In genomic region chr1:160428053-160428452, GRCh38 we compare ENCODE assay signal across 17 cellular contexts. TPM values are rescaled to one million over a fixed set of nuclear protein-coding genes. Genes with fewer than 3 reads are reported as not detected.
DNase-seq lines count a peak whose midpoint lies in the region; ATAC-seq and TF ChIP-seq lines count a peak whose summit lies in the region.
"Had no signal": no experiment of that assay in that cellular context is flagged by ENCODE, and none has a peak within 500 bp of the region (broad histone marks: within the 10 kb centered on the region; RNA-seq: fewer than 3 reads in every experiment).

No MANE protein-coding gene starts in this region.

- no peak for TF ChIP-seq CTCF in brain (conservative IDR thresholded peaks at IDR 0.05)

- CTCF ChIA-PET in activated CD8-positive, alpha-beta memory T cell treated with anti-CD3 and anti-CD28 coated beads, Interleukin-2, amount 10 ng/mL, durations not matched to agents 7 days and 5 days (lab: Charles Lee), result interaction anchor here (0.7 to 3.3 kb wide), 25 partner anchors 19 to 247 kb away, joined by 3 to 62 read pairs (median 4); partner anchors contain the start of gene CD84
- CTCF ChIA-PET in T-cell (lab: Charles Lee), result interaction anchor here (0.5 to 1.4 kb wide), 8 partner anchors 16 to 178 kb away, joined by 3 to 10 read pairs (median 4); no protein-coding TSS in a partner anchor

- peak overlapping the region; percentile 66 for H3K27ac Mint-ChIP-seq in activated CD8-positive, alpha-beta memory T cell treated with anti-CD3 and anti-CD28 coated beads, Interleukin-2, amount 10 ng/mL, durations not matched to agents 7 days and 5 days
- H3K27ac Mint-ChIP-seq in T-cell, result peak overlapping the region; percentile 93 to 94
- peak overlapping the region in 3 of 5 experiments; percentile 14 to 62 (median 25) for H3K27ac Mint-ChIP-seq in brain

- H3K4me2 ChIP-seq in trophoblast cell (ENCODE audit: low read length), result no peak overlapping the region
- H3K4me2 ChIP-seq: SK-N-SH had no signal

- H3K27ac ChIP-seq in trophoblast cell (ENCODE audit: low read depth, low read length), result no peak overlapping the region
- H3K27ac ChIP-seq: right atrium auricular region, WERI-Rb-1 had no signal

- no peak overlapping the region for H3K4me3 Mint-ChIP-seq in activated CD8-positive, alpha-beta memory T cell treated with anti-CD3 and anti-CD28 coated beads, Interleukin-2, amount 10 ng/mL, durations not matched to agents 7 days and 5 days
- H3K4me3 Mint-ChIP-seq in T-cell (peak overlapping the region in 2 of 3 donors; percentile 23 to 64), brain (no peak overlapping the region)
- H3K4me3 Mint-ChIP-seq: neural crest cell had no signal

- no peaks in the 10 kb centered on the region for H3K36me3 Mint-ChIP-seq in activated CD8-positive, alpha-beta memory T cell treated with anti-CD3 and anti-CD28 coated beads, Interleukin-2, amount 10 ng/mL, durations not matched to agents 7 days and 5 days
- H3K36me3 Mint-ChIP-seq in T-cell (no peaks in the 10 kb centered on the region), brain (peaks cover 35% of the 10 kb centered on the region)

- H4K12ac ChIP-seq in trophoblast cell (ENCODE audit: low read depth, low read length), result no peak overlapping the region

- WGBS in trophoblast cell (ENCODE audit: extremely low coverage, insufficient coverage, insufficient read length), result no CpG with 5 or more reads among the region's 8 CpGs

- H2BK120ac ChIP-seq in trophoblast cell (ENCODE audit: insufficient read depth, low read length, poor library complexity), result no peak overlapping the region

- H3K4me1 Mint-ChIP-seq in activated CD8-positive, alpha-beta memory T cell treated with anti-CD3 and anti-CD28 coated beads, Interleukin-2, amount 10 ng/mL, durations not matched to agents 7 days and 5 days, result peaks cover 51% of the 10 kb centered on the region
- H3K4me1 Mint-ChIP-seq in T-cell (peaks cover 59 to 69% (median 60%) of the 10 kb centered on the region in 3 donors), brain (peaks cover 11% of the 10 kb centered on the region)

- POLR2A ChIA-PET in T-cell (lab: Charles Lee), result interaction anchor here in 1 of 2 donors (0.5 to 0.7 kb wide), 2 partner anchors 183 to 884 kb away, joined by 5 to 8 read pairs; no protein-coding TSS in a partner anchor

- H2AFZ ChIP-seq in trophoblast cell (ENCODE audit: insufficient read depth, low read length, poor library complexity), result no peak overlapping the region

- no peak overlapping the region for H2BK12ac ChIP-seq in trophoblast cell (ENCODE audit: low read length)

- H3K27me3 ChIP-seq in trophoblast cell (ENCODE audit: insufficient read depth, low read length), result no peaks in the 10 kb centered on the region
- H3K27me3 ChIP-seq: right atrium auricular region, tibial nerve had no signal

- peak; percentile 8 for DNase-seq in activated CD8-positive, alpha-beta memory T cell treated with anti-CD3 and anti-CD28 coated beads, Interleukin-2, amount 10 ng/mL, durations not matched to agents 7 days and 5 days
- DNase-seq in activated CD8-positive, alpha-beta memory T cell treated with anti-CD3 and anti-CD28 coated beads, Interleukin-2, amount 50 U/mL, for 48 hours, result no peak
- DNase-seq in T-cell (peak in 1 of 34 experiments; percentile 10), trophoblast cell (peak; percentile 16 to 37), NCI-H2029 treated with DMSO at 0.1 percent for 48 hours (lab: John Stamatoyannopoulos, UW) (no peak), inferior parietal cortex (ENCODE audit: extremely low spot score) (no peak)
- DNase-seq: effector CD8-positive, alpha-beta T cell; NCI-H510A; WERI-Rb-1 had no signal

- H3K9ac ChIP-seq in trophoblast cell (ENCODE audit: low read length), result no peak overlapping the region
- H3K9ac ChIP-seq: SK-N-SH had no signal

- H3K79me1 ChIP-seq in trophoblast cell (ENCODE audit: low read length), result no peaks in the 10 kb centered on the region

- H3K4me3 ChIP-seq in trophoblast cell (ENCODE audit: low read depth, low read length), result no peak overlapping the region
- H3K4me3 ChIP-seq: right atrium auricular region, tibial nerve had no signal

- H3K27me3 Mint-ChIP-seq in activated CD8-positive, alpha-beta memory T cell treated with anti-CD3 and anti-CD28 coated beads, Interleukin-2, amount 10 ng/mL, durations not matched to agents 7 days and 5 days, result no peaks in the 10 kb centered on the region
- H3K27me3 Mint-ChIP-seq in T-cell, result no peaks in the 10 kb centered on the region
- H3K27me3 Mint-ChIP-seq in brain, result no peaks in the 10 kb centered on the region

- no peaks in the 10 kb centered on the region for H3K4me1 ChIP-seq in trophoblast cell (ENCODE audit: control insufficient read depth in 1 of 2, insufficient read depth in 2 of 2, low read length in 2 of 2)
- H3K4me1 ChIP-seq: Caco-2 had no signal

- no peak overlapping the region for H3K18ac ChIP-seq in trophoblast cell (ENCODE audit: low read length)

- no peak overlapping the region for H3K23ac ChIP-seq in trophoblast cell (ENCODE audit: low read length)

- H2AK5ac ChIP-seq in trophoblast cell (ENCODE audit: low read length), result no peak overlapping the region

- H4K91ac ChIP-seq in trophoblast cell (ENCODE audit: low read depth, low read length), result no peak overlapping the region

- no peak overlapping the region for H4K8ac ChIP-seq in trophoblast cell (ENCODE audit: low read depth, low read length)

- peaks cover 2% of the 10 kb centered on the region for H3K9me3 ChIP-seq in trophoblast cell (ENCODE audit: insufficient read depth, low read depth, low read length)
- H3K9me3 ChIP-seq: Caco-2, right atrium auricular region, SK-N-SH, tibial nerve had no signal

- H3K9me3 Mint-ChIP-seq in activated CD8-positive, alpha-beta memory T cell treated with anti-CD3 and anti-CD28 coated beads, Interleukin-2, amount 10 ng/mL, durations not matched to agents 7 days and 5 days (ENCODE audit: low read depth), result no peaks in the 10 kb centered on the region
- H3K9me3 Mint-ChIP-seq in T-cell (no peaks in the 10 kb centered on the region), brain (no peaks in the 10 kb centered on the region)
- H3K9me3 Mint-ChIP-seq: neural crest cell had no signal

- no peaks in the 10 kb centered on the region for H3K79me2 ChIP-seq in trophoblast cell (ENCODE audit: control insufficient read depth, insufficient read depth, low read length, poor library complexity)

- H3K14ac ChIP-seq in trophoblast cell (ENCODE audit: low read length), result no peak overlapping the region

- no peak overlapping the region for H2BK5ac ChIP-seq in trophoblast cell (ENCODE audit: low read depth, low read length, poor library complexity)

- ATAC-seq in activated CD8-positive, alpha-beta memory T cell treated with anti-CD3 and anti-CD28 coated beads, Interleukin-2, amount 10 ng/mL, durations not matched to agents 7 days and 5 days, result no peak
- ATAC-seq in T-cell (replicated peaks in 1 of 4) (no peak), GM21825 (IDR thresholded peaks at IDR 0.05; ENCODE audit: unreplicated experiment) (no peak)

- H3K4ac ChIP-seq in trophoblast cell (ENCODE audit: low read depth, low read length), result no peak overlapping the region

- H3K36me3 ChIP-seq in trophoblast cell (ENCODE audit: control insufficient read depth in 1 of 2, insufficient read depth in 2 of 2, low read length in 2 of 2), result peaks cover 24 to 37% of the 10 kb centered on the region in 2 experiments

RNA-seq across cellular contexts. Expression of gene VANGL2, which starts 27.7 kb away (rescaled TPM):
- total RNA-seq in activated CD8-positive, alpha-beta memory T cell treated with anti-CD3 and anti-CD28 coated beads, Interleukin-2, amount 10 ng/mL, durations not matched to agents 7 days and 5 days, result not detected
- total RNA-seq in T-cell, result under 1 TPM in 3 of 5 donors, not detected in 2; 0.16 to 0.26 (median 0.20) TPM
- polyA plus RNA-seq in brain (ENCODE audit: insufficient read depth, low read depth, low replicate concordance), result 45.5 TPM
- 22.6 and 23.1 TPM in 2 replicates for polyA plus RNA-seq in trophoblast cell (2013)
- total RNA-seq: fibroblast of villous mesenchyme had no signal

Comparison
In these comparisons a context has a peak if more than half of its experiments do, and no peak if none do; other contexts are left out.
1. DNase-seq: peak in activated CD8-positive, alpha-beta memory T cell treated with anti-CD3 and anti-CD28 coated beads, Interleukin-2, amount 10 ng/mL, durations not matched to agents 7 days and 5 days (single experiment) and trophoblast cell (2 of 2); none in activated CD8-positive, alpha-beta memory T cell treated with anti-CD3 and anti-CD28 coated beads, Interleukin-2, amount 50 U/mL, for 48 hours (single experiment), NCI-H2029 treated with DMSO at 0.1 percent for 48 hours (single experiment) and inferior parietal cortex (single experiment).
2. H3K27ac Mint-ChIP-seq: peak in every context shown above with its lines; median percentile 94 in T-cell; 66 in activated CD8-positive, alpha-beta memory T cell treated with anti-CD3 and anti-CD28 coated beads, Interleukin-2, amount 10 ng/mL, durations not matched to agents 7 days and 5 days; 25 in brain.
3. H3K4me3 Mint-ChIP-seq: peak in T-cell (2 of 3); none in activated CD8-positive, alpha-beta memory T cell treated with anti-CD3 and anti-CD28 coated beads, Interleukin-2, amount 10 ng/mL, durations not matched to agents 7 days and 5 days (single experiment) and brain (0 of 5).